In genomic region chr13:53058077-53058660, GRCh38 we compare ENCODE assay signal across 19 cellular contexts. TPM values are rescaled to one million over a fixed set of nuclear protein-coding genes. Genes with fewer than 3 reads are reported as not detected.
"Had no signal": no experiment of that assay in that cellular context is flagged by ENCODE, and none has a peak within 500 bp of the region (broad histone marks: within the 10 kb centered on the region; RNA-seq: fewer than 3 reads in every experiment).

No MANE protein-coding gene starts in this region.

- DNase-seq: IMR-90, Karpas-422, KG1, MG63, NCI-H1092, NCI-H1105 treated with DMSO at 0.1 percent for 48 hours, NCI-H1417 treated with DMSO at 0.1 percent for 48 hours, NCI-H1694 treated with DMSO at 0.1 percent for 48 hours, NCI-H1930, NCI-H2081, NCI-H2107, NCI-H2227 treated with DMSO at 0.1 percent for 48 hours, NCI-H774, RPMI8226, SHP77 had no signal

- H3K4me3 ChIP-seq: MG63 had no signal

- H3K27me3 ChIP-seq: MG63 had no signal

- H3K36me3 ChIP-seq: MG63 had no signal

- ATAC-seq: HepG2, SK-N-SH treated with all-trans-retinoic acid at 6 μM for 48 hours had no signal

- H3K9me3 ChIP-seq: MG63 had no signal

RNA-seq across cellular contexts. Expression of gene OLFM4, which starts 29.6 kb away (rescaled TPM):
- total RNA-seq: HepG2, HT1080, IMR-90, NCI-H460 had no signal
